ENCODE assay signal across 14 cellular contexts in the genomic region with DNA sequence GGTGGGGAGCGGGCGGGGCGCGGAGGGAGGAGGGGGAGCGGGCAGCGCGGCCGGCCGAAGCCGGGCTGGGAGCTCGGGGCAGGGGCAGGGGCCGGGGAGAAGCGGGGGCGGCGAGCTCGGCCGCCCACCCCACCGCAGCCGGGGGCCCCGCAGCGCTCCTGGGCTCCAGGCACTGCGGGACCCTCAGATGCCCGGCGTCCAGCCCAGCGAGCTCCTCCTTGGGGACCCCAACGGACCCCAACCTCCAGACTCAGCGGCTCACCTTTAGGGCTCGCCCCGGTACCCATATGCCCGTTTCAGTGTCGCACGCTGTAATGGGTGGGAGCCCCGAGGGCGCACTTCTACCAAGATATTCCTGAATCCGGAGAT. TPM values are rescaled to one million over a fixed set of nuclear protein-coding genes. Genes with fewer than 3 reads are reported as not detected.
DNase-seq lines count a peak whose midpoint lies in the region; ATAC-seq and TF ChIP-seq lines count a peak whose summit lies in the region.
"Had no signal": no experiment of that assay in that cellular context is flagged by ENCODE, and none has a peak within 500 bp of the region (broad histone marks: within the 10 kb centered on the region; RNA-seq: fewer than 3 reads in every experiment).

No MANE protein-coding gene starts in this region.

- in situ Hi-C loops in brain microvascular endothelial cell (cut with HindIII; ENCODE audit: low pct_ligation_motif_present, low sequenced_read_pairs), result no loop called here

- DNase-seq in Caco-2 (no peak), PC-3 (no peak), right cardiac atrium (no peak), omental fat pad (ENCODE audit: low spot score) (no peak), brain microvascular endothelial cell (no peak), SIG-M5 treated with dmso at 0.1 percent for 504 hours (lab: John Stamatoyannopoulos, UW; ENCODE audit: unreplicated experiment) (no peak)
- DNase-seq: activated naive CD4-positive, alpha-beta T cell treated with anti-CD3 and anti-CD28 coated beads for 36 hours had no signal

- no peaks in the 10 kb centered on the region for H3K4me1 ChIP-seq in Caco-2
- peaks cover 3% of the 10 kb centered on the region; the same call in 1 of the 2 replicates for H3K4me1 ChIP-seq in PC-3 (ENCODE audit: insufficient read depth, low read length)
- no peaks in the 10 kb centered on the region for H3K4me1 ChIP-seq in right cardiac atrium (ENCODE audit: control insufficient read depth, insufficient read depth, low read length)
- H3K4me1 ChIP-seq: SJSA1, uterus had no signal

- H3K4me2 ChIP-seq in PC-3 (ENCODE audit: low read length), result peak overlapping the region; percentile 77

- no TSS peak for BruUV-seq in Caco-2 (replicated peaks; lab: Mats Ljungman, UMichigan)
- no TSS peak for BruUV-seq in PC-3 (replicated peaks; lab: Mats Ljungman, UMichigan)

- H2AFZ ChIP-seq in PC-3 (ENCODE audit: low read length), result peak overlapping the region; percentile 43; the same call in 1 of the 2 replicates

- no peaks in the 10 kb centered on the region for H3K4me1 Mint-ChIP-seq in Caco-2 (ENCODE audit: low read depth, unreplicated experiment)
- H3K4me1 Mint-ChIP-seq: central memory CD8-positive, alpha-beta T cell had no signal

- POLR2A ChIA-PET in Caco-2 (lab: Charles Lee), result no interaction called here
- POLR2A ChIA-PET in PC-3 (lab: Charles Lee; ENCODE audit: unreplicated experiment), result no interaction called here

- no peaks in the 10 kb centered on the region for H3K36me3 Mint-ChIP-seq in Caco-2 (ENCODE audit: insufficient read depth, unreplicated experiment)

- H3K27me3 ChIP-seq in Caco-2 (replicated peaks; ENCODE audit: control insufficient read depth, insufficient read depth, low read length) (no peaks in the 10 kb centered on the region; the same call in 1 of the 2 replicates), PC-3 (ENCODE audit: low read length) (peaks cover 20% of the 10 kb centered on the region), right cardiac atrium (ENCODE audit: control insufficient read depth, insufficient read depth) (no peaks in the 10 kb centered on the region), brain microvascular endothelial cell (replicated peaks) (peaks cover 2% of the 10 kb centered on the region)
- H3K27me3 ChIP-seq: uterus had no signal

- no peak overlapping the region for H3K9ac ChIP-seq in PC-3 (ENCODE audit: low read length)

- intact Hi-C loops in Caco-2 (cut with micrococcal nuclease; ENCODE audit: unreplicated experiment) (no loop called here), PC-3 (cut with micrococcal nuclease) (loop anchor here (5.0 kb wide), 3 partner anchors 80 to 210 kb away; no protein-coding TSS in a partner anchor), right cardiac atrium (cut with DNase I) (no loop called here)

- ATAC-seq in PC-3 (no peak), right cardiac atrium (no peak), omental fat pad (ENCODE audit: low FRiP score) (peak; percentile 3), HG02623 (IDR thresholded peaks at IDR 0.05; ENCODE audit: unreplicated experiment) (no peak), HG03342 (IDR thresholded peaks at IDR 0.05; ENCODE audit: unreplicated experiment) (no peak)

- no peaks in the 10 kb centered on the region for H3F3A ChIP-seq in PC-3 (ENCODE audit: low read length, unreplicated experiment)

- H3K4me3 ChIP-seq in Caco-2 (ENCODE audit: low read depth, low read length) (peak overlapping the region; percentile 7; the same call in 1 of the 2 replicates), PC-3 (ENCODE audit: low read length) (peak overlapping the region; percentile 57), right cardiac atrium (ENCODE audit: low read length) (peak overlapping the region; percentile 68), brain microvascular endothelial cell (ENCODE audit: low read depth, low read length) (no peak overlapping the region)

- H3K9me3 ChIP-seq in Caco-2 (no peaks in the 10 kb centered on the region), PC-3 (ENCODE audit: low read length) (no peaks in the 10 kb centered on the region), right cardiac atrium (ENCODE audit: control insufficient read depth, low read length) (no peaks in the 10 kb centered on the region)
- H3K9me3 ChIP-seq: SJSA1, uterus had no signal

- no peaks in the 10 kb centered on the region for H3K9me3 Mint-ChIP-seq in Caco-2 (ENCODE audit: unreplicated experiment)
- H3K9me3 Mint-ChIP-seq: activated naive CD4-positive, alpha-beta T cell treated with anti-CD3 and anti-CD28 coated beads for 36 hours; central memory CD8-positive, alpha-beta T cell had no signal

- no peaks in the 10 kb centered on the region for H4K20me1 ChIP-seq in PC-3 (ENCODE audit: low read length)

- CTCF ChIA-PET in Caco-2 (lab: Charles Lee), result interaction anchor here (0.6 to 1.0 kb wide), 2 partner anchors 105 to 128 kb away, joined by 3 to 4 read pairs; no protein-coding TSS in a partner anchor
- CTCF ChIA-PET in PC-3 (lab: Charles Lee), result interaction anchor here (0.5 to 1.0 kb wide), 2 partner anchors 82 to 211 kb away, joined by 3 to 8 read pairs; no protein-coding TSS in a partner anchor

- peaks cover 14% of the 10 kb centered on the region for H3K27me3 Mint-ChIP-seq in Caco-2 (ENCODE audit: insufficient read depth, unreplicated experiment)

- H3K27ac ChIP-seq in PC-3 (ENCODE audit: low read length), result no peak overlapping the region
- no peak overlapping the region for H3K27ac ChIP-seq in right cardiac atrium (ENCODE audit: low read length)
- H3K27ac ChIP-seq in brain microvascular endothelial cell, result no peak overlapping the region
- H3K27ac ChIP-seq: epithelial cell of prostate, SJSA1, uterus had no signal

- TF ChIP-seq CTCF in Caco-2 (IDR thresholded peaks at IDR 0.05; ENCODE audit: insufficient read depth in 1 of 2, low read depth in 1 of 2, low read length in 1 of 2, severe bottlenecking in 1 of 2, unreplicated experiment in 1 of 2) (no peak), PC-3 (conservative IDR thresholded peaks at IDR 0.05; ENCODE audit: low read depth, low read length) (no peak), omental fat pad (IDR thresholded peaks at IDR 0.05) (no peak), brain microvascular endothelial cell (IDR thresholded peaks at IDR 0.05; ENCODE audit: low read depth, low read length, missing control alignments) (no peak)

- peak overlapping the region; percentile 58 for H3K4me3 Mint-ChIP-seq in Caco-2 (ENCODE audit: unreplicated experiment)
- H3K4me3 Mint-ChIP-seq: activated naive CD4-positive, alpha-beta T cell treated with anti-CD3 and anti-CD28 coated beads for 36 hours; central memory CD8-positive, alpha-beta T cell had no signal

- H3K36me3 ChIP-seq in Caco-2 (ENCODE audit: control insufficient read depth, insufficient read depth, low read length) (no peaks in the 10 kb centered on the region), PC-3 (ENCODE audit: low read depth, low read length) (no peaks in the 10 kb centered on the region), brain microvascular endothelial cell (replicated peaks) (no peaks in the 10 kb centered on the region)
- H3K36me3 ChIP-seq: SJSA1, uterus had no signal

- WGBS in right cardiac atrium, result 1% methylated on average over 35 of the region's 35 CpGs

- no peaks in the 10 kb centered on the region for H3K79me2 ChIP-seq in PC-3 (ENCODE audit: low read length)

- no peak overlapping the region for H3K27ac Mint-ChIP-seq in Caco-2 (ENCODE audit: unreplicated experiment)
- H3K27ac Mint-ChIP-seq: activated naive CD4-positive, alpha-beta T cell treated with anti-CD3 and anti-CD28 coated beads for 36 hours had no signal

- H3K9me2 ChIP-seq in PC-3 (replicated peaks; ENCODE audit: low read length), result no peaks in the 10 kb centered on the region

RNA-seq across cellular contexts. Expression of gene ADGRG2, which starts 0.4 kb away (rescaled TPM):
- total RNA-seq in Caco-2 (2022) (not detected in 2 replicates), PC-3 (2014; rRNA removed) (1.1 and 1.4 TPM in 2 replicates), right cardiac atrium (under 1 TPM; 0.34 to 0.70 (median 0.51) TPM), omental fat pad (10 to 100 TPM in 1 of 4 donors, 1 to 10 TPM in 3; 8.3 to 13.1 (median 8.8) TPM)
- 0.59 TPM for polyA plus RNA-seq in right cardiac atrium
- total RNA-seq: activated naive CD4-positive, alpha-beta T cell treated with anti-CD3 and anti-CD28 coated beads for 36 hours; M059J had no signal
